In the genomic region with DNA sequence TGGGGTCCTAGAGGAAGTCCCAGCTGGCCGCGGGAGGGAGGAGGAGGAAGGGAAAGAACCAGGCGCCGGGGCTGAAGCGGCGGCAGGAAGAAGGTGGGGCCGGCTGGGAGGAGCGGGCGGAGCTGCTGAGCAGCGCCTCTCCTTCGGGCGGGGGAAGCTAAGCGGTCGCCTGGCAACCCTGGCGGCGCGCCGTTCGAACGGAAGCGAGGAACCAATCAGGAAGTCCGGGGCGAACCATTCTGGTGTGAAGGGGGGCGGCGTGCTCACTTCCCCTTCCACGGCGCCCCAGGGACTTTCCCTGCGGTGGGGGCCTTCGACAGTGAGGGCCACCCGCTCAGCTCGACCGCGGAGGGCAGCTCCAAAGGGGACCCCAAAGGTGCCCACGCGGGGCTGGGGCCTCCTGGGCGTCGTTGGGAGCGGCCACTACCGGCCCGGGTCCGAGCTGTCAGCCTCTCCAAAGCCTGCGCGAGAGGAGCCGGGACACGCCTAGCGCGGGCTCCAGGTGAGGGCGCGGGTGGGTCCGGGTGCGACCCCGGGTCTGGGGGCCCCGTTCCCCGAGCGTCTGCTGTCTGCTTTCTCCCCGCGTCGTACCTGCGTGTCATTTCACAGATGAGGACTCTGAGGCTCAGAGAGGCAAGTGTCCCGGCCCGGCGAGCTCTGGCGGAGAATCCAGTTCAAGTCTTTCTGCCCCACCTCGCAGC, we compare ENCODE assay signal across 1 cellular context.
TF ChIP-seq lines count a peak whose summit lies in the region.

Gene FAM110A, plus strand, starts transcription at position 266 of the 701 bp plus-strand sequence. CDS start 11,090 bp downstream, outside the sequence.

TF ChIP-seq in HepG2, 621 proteins besides CTCF, POLR2A, EP300 and RAD21 (continued from another document and continues in another):
- TF ChIP-seq, protein P1, sequence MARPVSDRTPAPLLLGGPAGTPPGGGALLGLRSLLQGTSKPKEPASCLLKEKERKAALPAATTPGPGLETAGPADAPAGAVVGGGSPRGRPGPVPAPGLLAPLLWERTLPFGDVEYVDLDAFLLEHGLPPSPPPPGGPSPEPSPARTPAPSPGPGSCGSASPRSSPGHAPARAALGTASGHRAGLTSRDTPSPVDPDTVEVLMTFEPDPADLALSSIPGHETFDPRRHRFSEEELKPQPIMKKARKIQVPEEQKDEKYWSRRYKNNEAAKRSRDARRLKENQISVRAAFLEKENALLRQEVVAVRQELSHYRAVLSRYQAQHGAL (CRISPR knock-in tag; IDR thresholded peaks at IDR 0.05; ENCODE audit: not compliant biosample characterization), result peak; percentile 44
- TF ChIP-seq, protein P2, sequence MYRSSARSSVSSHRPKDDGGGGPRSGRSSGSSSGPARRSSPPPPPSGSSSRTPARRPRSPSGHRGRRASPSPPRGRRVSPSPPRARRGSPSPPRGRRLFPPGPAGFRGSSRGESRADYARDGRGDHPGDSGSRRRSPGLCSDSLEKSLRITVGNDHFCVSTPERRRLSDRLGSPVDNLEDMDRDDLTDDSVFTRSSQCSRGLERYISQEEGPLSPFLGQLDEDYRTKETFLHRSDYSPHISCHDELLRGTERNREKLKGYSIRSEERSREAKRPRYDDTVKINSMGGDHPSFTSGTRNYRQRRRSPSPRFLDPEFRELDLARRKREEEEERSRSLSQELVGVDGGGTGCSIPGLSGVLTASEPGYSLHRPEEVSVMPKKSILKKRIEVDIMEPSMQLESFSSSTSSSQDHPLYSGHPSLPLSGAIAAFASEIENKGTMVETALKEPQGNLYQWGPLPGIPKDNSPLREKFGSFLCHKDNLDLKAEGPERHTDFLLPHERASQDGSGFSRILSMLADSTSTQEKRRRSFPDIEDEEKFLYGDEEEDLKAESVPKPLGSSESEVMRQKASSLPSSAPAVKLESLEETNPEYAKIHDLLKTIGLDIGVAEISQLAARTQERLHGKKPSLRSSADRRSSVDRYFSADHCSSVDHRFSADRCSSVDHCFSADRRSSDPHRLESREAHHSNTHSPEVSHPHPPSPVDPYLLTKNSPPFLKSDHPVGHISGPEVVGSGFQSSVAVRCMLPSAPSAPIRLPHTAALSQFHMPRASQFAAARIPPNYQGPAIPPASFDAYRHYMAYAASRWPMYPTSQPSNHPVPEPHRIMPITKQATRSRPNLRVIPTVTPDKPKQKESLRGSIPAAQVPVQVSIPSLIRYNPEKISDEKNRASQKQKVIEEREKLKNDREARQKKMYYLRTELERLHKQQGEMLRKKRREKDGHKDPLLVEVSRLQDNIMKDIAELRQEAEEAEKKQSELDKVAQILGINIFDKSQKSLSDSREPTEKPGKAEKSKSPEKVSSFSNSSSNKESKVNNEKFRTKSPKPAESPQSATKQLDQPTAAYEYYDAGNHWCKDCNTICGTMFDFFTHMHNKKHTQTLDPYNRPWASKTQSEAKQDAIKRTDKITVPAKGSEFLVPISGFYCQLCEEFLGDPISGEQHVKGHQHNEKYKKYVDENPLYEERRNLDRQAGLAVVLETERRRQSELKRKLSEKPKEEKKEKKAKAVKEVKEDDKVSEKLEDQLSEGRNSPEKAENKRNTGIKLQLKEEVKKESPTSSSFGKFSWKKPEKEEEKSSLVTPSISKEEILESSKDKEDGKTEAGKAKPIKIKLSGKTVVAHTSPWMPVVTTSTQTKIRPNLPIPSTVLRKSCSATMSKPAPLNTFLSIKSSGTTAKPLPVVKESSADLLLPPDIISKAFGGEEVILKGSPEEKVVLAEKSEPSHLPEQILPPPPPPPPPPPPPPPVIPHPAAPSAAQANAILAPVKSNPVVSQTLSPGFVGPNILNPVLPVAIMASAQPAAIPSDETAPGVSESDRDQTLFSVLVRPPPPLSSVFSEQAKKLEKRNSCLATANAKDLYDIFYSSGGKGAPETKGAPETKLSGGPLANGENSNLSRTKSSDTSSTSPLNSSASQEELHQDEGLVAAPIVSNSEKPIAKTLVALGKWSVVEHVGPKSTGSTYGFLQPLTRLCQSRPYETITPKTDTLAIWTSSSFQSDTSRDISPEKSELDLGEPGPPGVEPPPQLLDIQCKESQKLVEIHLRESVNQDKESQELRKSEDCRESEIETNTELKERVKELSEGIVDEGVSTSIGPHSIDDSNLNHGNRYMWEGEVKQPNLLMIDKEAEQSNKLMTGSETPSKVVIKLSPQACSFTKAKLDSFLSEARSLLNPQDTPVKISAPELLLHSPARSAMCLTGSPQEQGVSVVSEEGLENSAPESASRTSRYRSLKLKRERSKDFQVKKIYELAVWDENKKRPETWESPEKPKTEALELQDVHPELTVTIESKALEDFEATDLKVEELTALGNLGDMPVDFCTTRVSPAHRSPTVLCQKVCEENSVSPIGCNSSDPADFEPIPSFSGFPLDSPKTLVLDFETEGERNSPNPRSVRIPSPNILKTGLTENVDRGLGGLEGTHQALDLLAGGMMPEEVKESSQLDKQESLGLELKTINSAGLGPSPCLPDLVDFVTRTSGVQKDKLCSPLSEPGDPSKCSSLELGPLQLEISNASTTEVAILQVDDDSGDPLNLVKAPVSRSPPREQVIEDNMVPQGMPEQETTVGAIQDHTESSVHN (CRISPR knock-in tag; IDR thresholded peaks at IDR 0.05), result no peak
- TF ChIP-seq SOX5 (CRISPR knock-in tag; IDR thresholded peaks at IDR 0.05; ENCODE audit: borderline replicate concordance) (peak; percentile 41; the same call in 1 of the 2 replicates), GRHL1 (CRISPR knock-in tag; conservative IDR thresholded peaks at IDR 0.05) (no peak), ZBTB25 (CRISPR knock-in tag; IDR thresholded peaks at IDR 0.05) (no peak), ESRRA (CRISPR knock-in tag; IDR thresholded peaks at IDR 0.05; ENCODE audit: low read depth) (no peak), ZNF850 (CRISPR knock-in tag; conservative IDR thresholded peaks at IDR 0.05) (no peak), KLF11 (CRISPR knock-in tag; IDR thresholded peaks at IDR 0.05) (no peak; the same call in 1 of the 2 replicates), ARNT (IDR thresholded peaks at IDR 0.05) (no peak), ZBTB37 (CRISPR knock-in tag; IDR thresholded peaks at IDR 0.05) (no peak), HMG20B (CRISPR knock-in tag; conservative IDR thresholded peaks at IDR 0.05) (no peak), SSRP1 (CRISPR knock-in tag; IDR thresholded peaks at IDR 0.05) (no peak), NFIB (CRISPR knock-in tag; IDR thresholded peaks at IDR 0.05; ENCODE audit: borderline replicate concordance) (no peak), ZXDC (CRISPR knock-in tag; IDR thresholded peaks at IDR 0.05) (no peak), ZBTB20 (CRISPR knock-in tag; IDR thresholded peaks at IDR 0.05; ENCODE audit: borderline replicate concordance, low read depth) (0 out of 2 replicates have a peak, but pooled peaks have one; percentile 16), FOXP1 (IDR thresholded peaks at IDR 0.05) (no peak), FOXP1 (CRISPR knock-in tag; IDR thresholded peaks at IDR 0.05) (no peak), ZNF430 (CRISPR knock-in tag; IDR thresholded peaks at IDR 0.05) (peak; percentile 16; the same call in 1 of the 2 replicates), PHF5A (CRISPR knock-in tag; IDR thresholded peaks at IDR 0.05; ENCODE audit: low read depth, unreplicated experiment) (no peak), PLRG1 (conservative IDR thresholded peaks at IDR 0.05) (no peak), BCLAF1 (IDR thresholded peaks at IDR 0.05) (no peak), NCOA2 (CRISPR knock-in tag; IDR thresholded peaks at IDR 0.05) (no peak), ZNF3 (CRISPR knock-in tag; IDR thresholded peaks at IDR 0.05) (no peak), SYNCRIP (IDR thresholded peaks at IDR 0.05; ENCODE audit: insufficient read depth, low read depth, low read length) (no peak), CENPX (CRISPR knock-in tag; IDR thresholded peaks at IDR 0.05) (no peak), ZNF839 (CRISPR knock-in tag; IDR thresholded peaks at IDR 0.05; ENCODE audit: borderline replicate concordance) (no peak), FLYWCH1 (CRISPR knock-in tag; IDR thresholded peaks at IDR 0.05) (peak; percentile 91; the same call in 1 of the 2 replicates), ZNF367 (CRISPR knock-in tag; IDR thresholded peaks at IDR 0.05; ENCODE audit: borderline replicate concordance) (0 out of 2 replicates have a peak, but pooled peaks have one; percentile 29), PCBP2 (optimal IDR thresholded peaks at IDR 0.05; ENCODE audit: low read depth, low read length, poor library complexity, severe bottlenecking) (no peak)
- TF ChIP-seq, protein P3, sequence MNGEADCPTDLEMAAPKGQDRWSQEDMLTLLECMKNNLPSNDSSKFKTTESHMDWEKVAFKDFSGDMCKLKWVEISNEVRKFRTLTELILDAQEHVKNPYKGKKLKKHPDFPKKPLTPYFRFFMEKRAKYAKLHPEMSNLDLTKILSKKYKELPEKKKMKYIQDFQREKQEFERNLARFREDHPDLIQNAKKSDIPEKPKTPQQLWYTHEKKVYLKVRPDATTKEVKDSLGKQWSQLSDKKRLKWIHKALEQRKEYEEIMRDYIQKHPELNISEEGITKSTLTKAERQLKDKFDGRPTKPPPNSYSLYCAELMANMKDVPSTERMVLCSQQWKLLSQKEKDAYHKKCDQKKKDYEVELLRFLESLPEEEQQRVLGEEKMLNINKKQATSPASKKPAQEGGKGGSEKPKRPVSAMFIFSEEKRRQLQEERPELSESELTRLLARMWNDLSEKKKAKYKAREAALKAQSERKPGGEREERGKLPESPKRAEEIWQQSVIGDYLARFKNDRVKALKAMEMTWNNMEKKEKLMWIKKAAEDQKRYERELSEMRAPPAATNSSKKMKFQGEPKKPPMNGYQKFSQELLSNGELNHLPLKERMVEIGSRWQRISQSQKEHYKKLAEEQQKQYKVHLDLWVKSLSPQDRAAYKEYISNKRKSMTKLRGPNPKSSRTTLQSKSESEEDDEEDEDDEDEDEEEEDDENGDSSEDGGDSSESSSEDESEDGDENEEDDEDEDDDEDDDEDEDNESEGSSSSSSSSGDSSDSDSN (CRISPR knock-in tag; IDR thresholded peaks at IDR 0.05), result peak; percentile 39; the same call in 1 of the 2 replicates
